Comparison of ENCODE assay signal across 24 cellular contexts in genomic region chr20:11156922-11157321, GRCh38.
"Had no signal": no experiment of that assay in that cellular context is flagged by ENCODE, and none has a peak within 500 bp of the region (broad histone marks: within the 10 kb centered on the region; RNA-seq: fewer than 3 reads in every experiment).

No MANE protein-coding gene starts in this region.

- H3K27ac ChIP-seq: dorsolateral prefrontal cortex, gastrocnemius medialis, left lung, lower lobe of right lung, parathyroid adenoma, spleen, tibial artery, upper lobe of left lung, vagina had no signal

- DNase-seq: cortex of kidney; dorsolateral prefrontal cortex; effector CD8-positive, alpha-beta T cell; gastrocnemius medialis; heart right ventricle; hypothalamus; islet precursor cell; left lung; lower lobe of right lung; mesendoderm; naive B cell; spleen; stimulated activated CD4-positive, alpha-beta T cell treated with anti-CD3 and anti-CD28 coated beads, Interleukin-15, amount 100 ng/mL, for 24 hours; stimulated activated CD4-positive, alpha-beta T cell treated with anti-CD3 and anti-CD28 coated beads, Interleukin-1b, Interleukin-23, amount 100 ng/mL, for 48 hours; stimulated activated CD4-positive, alpha-beta T cell treated with anti-CD3 and anti-CD28 coated beads, Interleukin-4, amount 100 ng/mL, for 24 hours; tibial artery; upper lobe of left lung had no signal

- H3K4me1 Mint-ChIP-seq: naive B cell; stimulated activated memory B cell treated with anti-CD40 and anti-IgM and Interleukin-4, amounts not matched to agents 10 μg/mL and 1 μg/mL and 100 μg/mL, for 72 hours had no signal

- H3K9me3 Mint-ChIP-seq: naive B cell, nephron had no signal

- H3K9ac ChIP-seq: parathyroid adenoma had no signal

- ATAC-seq: gastrocnemius medialis; heart right ventricle; left lung; lower lobe of right lung; sciatic nerve; stimulated activated memory B cell treated with anti-CD40 and anti-IgM and Interleukin-4, amounts not matched to agents 10 μg/mL and 1 μg/mL and 100 μg/mL, for 72 hours had no signal

- H3K4me3 Mint-ChIP-seq: naive B cell; nephron; stimulated activated memory B cell treated with anti-CD40 and anti-IgM and Interleukin-4, amounts not matched to agents 10 μg/mL and 1 μg/mL and 100 μg/mL, for 72 hours; stimulated activated naive CD8-positive, alpha-beta T cell treated with anti-CD3 and anti-CD28 coated beads, Interleukin-15, Interleukin-2, amounts not matched to agents 100 ng/mL and 50 ng/mL, for 24 hours had no signal

- H3K79me2 ChIP-seq: parathyroid adenoma had no signal

- H3K4me3 ChIP-seq: dorsolateral prefrontal cortex, gastrocnemius medialis, heart right ventricle, left lung, lower lobe of right lung, prostate gland, spleen, tibial artery, upper lobe of left lung, vagina had no signal

- H3K9me3 ChIP-seq: gastrocnemius medialis, heart right ventricle, left lung, lower lobe of right lung, prostate gland, spleen, tibial artery, upper lobe of left lung, vagina had no signal

- H3K27ac Mint-ChIP-seq: naive B cell; nephron; stimulated activated memory B cell treated with anti-CD40 and anti-IgM and Interleukin-4, amounts not matched to agents 10 μg/mL and 1 μg/mL and 100 μg/mL, for 72 hours; stimulated activated naive CD8-positive, alpha-beta T cell treated with anti-CD3 and anti-CD28 coated beads, Interleukin-15, Interleukin-2, amounts not matched to agents 100 ng/mL and 50 ng/mL, for 24 hours had no signal

- H2AFZ ChIP-seq: parathyroid adenoma had no signal

- H3K36me3 ChIP-seq: gastrocnemius medialis, heart right ventricle, left lung, lower lobe of right lung, prostate gland, spleen, tibial artery, upper lobe of left lung, vagina had no signal

- H3K4me1 ChIP-seq: parathyroid adenoma, prostate gland, spleen had no signal

- H3K27me3 Mint-ChIP-seq: stimulated activated memory B cell treated with anti-CD40 and anti-IgM and Interleukin-4, amounts not matched to agents 10 μg/mL and 1 μg/mL and 100 μg/mL, for 72 hours; stimulated activated naive CD8-positive, alpha-beta T cell treated with anti-CD3 and anti-CD28 coated beads, Interleukin-15, Interleukin-2, amounts not matched to agents 100 ng/mL and 50 ng/mL, for 24 hours had no signal

- H3K27me3 ChIP-seq: dorsolateral prefrontal cortex, gastrocnemius medialis, heart right ventricle, left lung, spleen, tibial artery, upper lobe of left lung, vagina had no signal

- H3K36me3 Mint-ChIP-seq: naive B cell; stimulated activated memory B cell treated with anti-CD40 and anti-IgM and Interleukin-4, amounts not matched to agents 10 μg/mL and 1 μg/mL and 100 μg/mL, for 72 hours had no signal
